In the genomic region with DNA sequence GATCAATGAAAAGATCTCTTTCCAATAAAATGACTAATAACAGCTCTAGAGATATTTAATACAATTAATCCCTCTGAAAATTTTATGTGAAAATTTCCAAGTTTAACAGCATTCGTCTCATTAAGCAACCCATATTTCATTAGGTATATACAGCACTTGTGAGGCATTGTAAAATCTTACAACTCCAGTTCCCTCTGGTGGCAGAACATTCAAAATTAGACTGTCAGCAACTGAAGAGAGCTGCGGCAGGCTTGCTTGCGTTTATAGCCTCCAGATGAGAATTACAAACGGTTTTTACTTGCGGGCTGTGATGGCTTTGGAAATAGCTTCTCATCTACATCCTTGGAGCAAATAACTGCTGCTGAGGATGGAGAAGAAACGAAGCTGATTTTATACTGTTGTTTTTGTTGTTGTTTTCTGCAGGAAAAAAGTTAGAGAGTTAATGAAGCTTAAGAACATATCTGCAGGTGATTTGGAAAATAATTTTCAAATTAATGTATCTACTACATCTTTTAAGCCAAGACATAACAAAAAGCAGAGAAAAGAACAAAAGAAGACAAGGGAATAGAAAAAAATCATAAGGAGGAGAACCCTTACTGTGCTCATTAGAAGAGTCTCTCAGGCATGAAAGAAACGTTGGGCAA, we compare ENCODE assay signal across 8 cellular contexts.
DNase-seq lines count a peak whose midpoint lies in the region; ATAC-seq, FAIRE-seq and TF ChIP-seq lines count a peak whose summit lies in the region.

No MANE protein-coding gene starts in this region.

- H3K4me3 Mint-ChIP-seq in activated T-helper 2 cell treated with anti-CD3 and anti-CD28 coated beads, Interferon-gamma antibody, Interleukin-2, Interleukin-4, amounts not matched to agents 10 μg/mL and 5 μg/mL and 100 μg/mL, durations not matched to agents 14 hours and 24 hours and 36 hours (ENCODE audit: low read depth): no peak overlapping the region

- no peaks in the 10 kb centered on the region for H3K4me1 Mint-ChIP-seq in activated T-helper 2 cell treated with anti-CD3 and anti-CD28 coated beads, Interferon-gamma antibody, Interleukin-2, Interleukin-4, amounts not matched to agents 10 μg/mL and 5 μg/mL and 100 μg/mL, durations not matched to agents 14 hours and 24 hours and 36 hours (ENCODE audit: low read depth)

- no peaks in the 10 kb centered on the region for H3K9me3 ChIP-seq in A549

- H3K4me3 ChIP-seq in A549: no peak overlapping the region

- CTCF ChIA-PET in A549 (lab: Yijun Ruan, JAX): interaction anchor here (0.6 to 2.7 kb wide), 11 partner anchors 8 to 460 kb away, joined by 3 to 12 read pairs (median 3); no protein-coding TSS in a partner anchor

- no peaks in the 10 kb centered on the region for H3K36me3 Mint-ChIP-seq in activated T-helper 2 cell treated with anti-CD3 and anti-CD28 coated beads, Interferon-gamma antibody, Interleukin-2, Interleukin-4, amounts not matched to agents 10 μg/mL and 5 μg/mL and 100 μg/mL, durations not matched to agents 14 hours and 24 hours and 36 hours (ENCODE audit: low read depth)

- TF ChIP-seq CTCF in A549 (IDR thresholded peaks at IDR 0.05) (peak; percentile 46; the same call in 2 of the 3 replicates), LNCAP (IDR thresholded peaks at IDR 0.05) (0 out of 2 replicates have a peak, but pooled peaks have one; percentile 20)

- FAIRE-seq in A549 (lab: Jason Lieb, UNC): no peak

- H3K27ac Mint-ChIP-seq in activated T-helper 2 cell treated with anti-CD3 and anti-CD28 coated beads, Interferon-gamma antibody, Interleukin-2, Interleukin-4, amounts not matched to agents 10 μg/mL and 5 μg/mL and 100 μg/mL, durations not matched to agents 14 hours and 24 hours and 36 hours: no peak overlapping the region

- peak overlapping the region; percentile 54 to 56 for H3K27ac ChIP-seq in A549

- H3K27me3 Mint-ChIP-seq in activated T-helper 2 cell treated with anti-CD3 and anti-CD28 coated beads, Interferon-gamma antibody, Interleukin-2, Interleukin-4, amounts not matched to agents 10 μg/mL and 5 μg/mL and 100 μg/mL, durations not matched to agents 14 hours and 24 hours and 36 hours (ENCODE audit: low read depth): no peaks in the 10 kb centered on the region

- DNase-seq in A549 (ENCODE audit: low read depth in 1 of 2, low spot score in 1 of 2): peak; percentile 45 to 79
- peak in 29 of 56 donors; percentile 1 to 67 (median 9) for DNase-seq in amygdala (lab: John Stamatoyannopoulos, UW)
- DNase-seq in kidney glomerular epithelial cell (lab: John Stamatoyannopoulos, UW): peak; percentile 56
- DNase-seq in activated T-helper 2 cell treated with anti-CD3 and anti-CD28 coated beads, Interferon-gamma antibody, Interleukin-2, Interleukin-4, amounts not matched to agents 10 μg/mL and 5 μg/mL and 100 μg/mL, durations not matched to agents 14 hours and 24 hours and 36 hours (ENCODE audit: low spot score): no peak
- DNase-seq in stimulated activated naive CD4-positive, alpha-beta T cell (lab: John Stamatoyannopoulos, UW): no peak
- no peak for DNase-seq in T-helper 9 cell
- DNase-seq in activated T-cell treated with anti-CD3 and anti-CD28 coated beads, Interleukin-2, amount 50 U/mL, for 1 hour: no peak

- peak; percentile 87 to 89; a peak in 5 of 6 replicates for ATAC-seq in A549

- POLR2A ChIA-PET in A549 (lab: Yijun Ruan, JAX): interaction anchor here (0.6 kb wide), 1 partner anchor 8 kb away, joined by 4 read pairs; no protein-coding TSS in a partner anchor

- WGBS in A549 (ENCODE audit: missing lambda C conversion rate): 12% methylated on average over 7 of the region's 7 CpGs

- peak overlapping the region; percentile 45 for H3K4me2 ChIP-seq in A549

- H3K4me1 ChIP-seq in A549: peaks cover 28% of the 10 kb centered on the region

- TF ChIP-seq RAD21 in A549 (conservative IDR thresholded peaks at IDR 0.05 in 1 of 2, IDR thresholded peaks at IDR 0.05 in 1 of 2): peak; percentile 54 to 62; a peak in 4 of 5 replicates

- no peak for TF ChIP-seq POLR2A in A549 (IDR thresholded peaks at IDR 0.05; ENCODE audit: low read length)

- H3K9me3 Mint-ChIP-seq in activated T-helper 2 cell treated with anti-CD3 and anti-CD28 coated beads, Interferon-gamma antibody, Interleukin-2, Interleukin-4, amounts not matched to agents 10 μg/mL and 5 μg/mL and 100 μg/mL, durations not matched to agents 14 hours and 24 hours and 36 hours: no peaks in the 10 kb centered on the region

- intact Hi-C loops in activated T-helper 2 cell treated with anti-CD3 and anti-CD28 coated beads, Interferon-gamma antibody, Interleukin-2, Interleukin-4, amounts not matched to agents 10 μg/mL and 5 μg/mL and 100 μg/mL, durations not matched to agents 14 hours and 24 hours and 36 hours (cut with micrococcal nuclease): no loop called here

- no peak for TF ChIP-seq EP300 in A549 (IDR thresholded peaks at IDR 0.05)

TF ChIP-seq in A549, 52 proteins besides CTCF, POLR2A, EP300 and RAD21:
- TF ChIP-seq, protein P1, sequence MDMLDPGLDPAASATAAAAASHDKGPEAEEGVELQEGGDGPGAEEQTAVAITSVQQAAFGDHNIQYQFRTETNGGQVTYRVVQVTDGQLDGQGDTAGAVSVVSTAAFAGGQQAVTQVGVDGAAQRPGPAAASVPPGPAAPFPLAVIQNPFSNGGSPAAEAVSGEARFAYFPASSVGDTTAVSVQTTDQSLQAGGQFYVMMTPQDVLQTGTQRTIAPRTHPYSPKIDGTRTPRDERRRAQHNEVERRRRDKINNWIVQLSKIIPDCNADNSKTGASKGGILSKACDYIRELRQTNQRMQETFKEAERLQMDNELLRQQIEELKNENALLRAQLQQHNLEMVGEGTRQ (IDR thresholded peaks at IDR 0.05): no peak
- TF ChIP-seq CHD2 (IDR thresholded peaks at IDR 0.05; ENCODE audit: low read length, partially characterized antibody): no peak
- TF ChIP-seq SMC3 (IDR thresholded peaks at IDR 0.05): peak; percentile 63; the same call in 2 of the 3 replicates
- no peak for TF ChIP-seq SREBF2 (IDR thresholded peaks at IDR 0.05)
- no peak for TF ChIP-seq ZSCAN20 (CRISPR knock-in tag; IDR thresholded peaks at IDR 0.05)
- TF ChIP-seq NPAS2 (CRISPR knock-in tag; IDR thresholded peaks at IDR 0.05; ENCODE audit: borderline replicate concordance): no peak
- TF ChIP-seq CEBPB (IDR thresholded peaks at IDR 0.05): peak; percentile 61 to 93; a peak in 3 of 4 replicates

Comparison
In these comparisons a context has a peak if more than half of its experiments do, and no peak if none do; other contexts are left out.
1. DNase-seq: peak in A549 (2 of 2), amygdala (29 of 56) and kidney glomerular epithelial cell (single experiment); none in activated T-helper 2 cell treated with anti-CD3 and anti-CD28 coated beads, Interferon-gamma antibody, Interleukin-2, Interleukin-4, amounts not matched to agents 10 μg/mL and 5 μg/mL and 100 μg/mL, durations not matched to agents 14 hours and 24 hours and 36 hours (single experiment), stimulated activated naive CD4-positive, alpha-beta T cell (0 of 6), T-helper 9 cell (single experiment) and activated T-cell treated with anti-CD3 and anti-CD28 coated beads, Interleukin-2, amount 50 U/mL, for 1 hour (single experiment).